Comparison of ENCODE assay signal across 19 cellular contexts in genomic region chr18:6764382-6764781, GRCh38. TPM values are rescaled to one million over a fixed set of nuclear protein-coding genes. Genes with fewer than 3 reads are reported as not detected.
"Had no signal": no experiment of that assay in that cellular context is flagged by ENCODE, and none has a peak within 500 bp of the region (broad histone marks: within the 10 kb centered on the region; RNA-seq: fewer than 3 reads in every experiment).

No MANE protein-coding gene starts in this region.

- ATAC-seq: activated CD8-positive, alpha-beta T cell treated with anti-CD3 and anti-CD28 coated beads, Interleukin-2, amount 10 ng/mL, durations not matched to agents 7 days and 5 days; gastrocnemius medialis; naive thymus-derived CD4-positive, alpha-beta T cell; stimulated activated naive B cell treated with anti-CD40 and anti-IgM and Interleukin-4, amounts not matched to agents 10 μg/mL and 1 μg/mL and 100 μg/mL, for 72 hours had no signal

- H3K4me1 Mint-ChIP-seq: memory B cell; naive thymus-derived CD4-positive, alpha-beta T cell; stimulated activated naive B cell treated with anti-CD40 and anti-IgM and Interleukin-4, amounts not matched to agents 10 μg/mL and 1 μg/mL and 100 μg/mL, for 72 hours had no signal

- H3K27ac ChIP-seq: brain microvascular endothelial cell, coronary artery, gastrocnemius medialis, parathyroid adenoma had no signal

- H3K4me1 ChIP-seq: gastrocnemius medialis, parathyroid adenoma had no signal

- H3K9me3 ChIP-seq: gastrocnemius medialis had no signal

- H3K4me3 ChIP-seq: coronary artery, gastrocnemius medialis, spleen had no signal

- DNase-seq: activated CD4-positive, alpha-beta T cell treated with anti-CD3 and anti-CD28 coated beads for 48 hours; activated CD4-positive, CD25-positive, alpha-beta regulatory T cell; activated CD8-positive, alpha-beta T cell treated with anti-CD3 and anti-CD28 coated beads, Interleukin-2, amount 10 ng/mL, durations not matched to agents 7 days and 5 days; activated naive CD4-positive, alpha-beta T cell treated with anti-CD3 and anti-CD28 coated beads for 36 hours; activated T-cell treated with anti-CD3 and anti-CD28 coated beads, Interleukin-2, amount 50 U/mL, for 24 hours; anterior cingulate cortex; brain microvascular endothelial cell; erythroblast; gastrocnemius medialis; head of caudate nucleus; naive thymus-derived CD4-positive, alpha-beta T cell; spleen; stimulated activated naive B cell treated with anti-CD40 and anti-IgM and Interleukin-4, amounts not matched to agents 10 μg/mL and 1 μg/mL and 100 μg/mL, for 72 hours; SW 1271; T-helper 2 cell had no signal

- H3K79me2 ChIP-seq: parathyroid adenoma had no signal

- H2AFZ ChIP-seq: parathyroid adenoma had no signal

- H3K36me3 ChIP-seq: brain microvascular endothelial cell, gastrocnemius medialis, spleen had no signal

- H3K36me3 Mint-ChIP-seq: memory B cell; naive thymus-derived CD4-positive, alpha-beta T cell; stimulated activated naive B cell treated with anti-CD40 and anti-IgM and Interleukin-4, amounts not matched to agents 10 μg/mL and 1 μg/mL and 100 μg/mL, for 72 hours had no signal

- H3K27ac Mint-ChIP-seq: activated CD8-positive, alpha-beta T cell treated with anti-CD3 and anti-CD28 coated beads, Interleukin-2, amount 10 ng/mL, durations not matched to agents 7 days and 5 days; activated naive CD4-positive, alpha-beta T cell treated with anti-CD3 and anti-CD28 coated beads for 36 hours; activated T-cell treated with anti-CD3 and anti-CD28 coated beads, Interleukin-2, amount 50 U/mL, for 24 hours; activated T-helper 2 cell treated with anti-CD3 and anti-CD28 coated beads, Interferon-gamma antibody, Interleukin-2, Interleukin-4, amounts not matched to agents 10 μg/mL and 5 μg/mL and 100 μg/mL, durations not matched to agents 14 hours and 24 hours and 36 hours; memory B cell; naive thymus-derived CD4-positive, alpha-beta T cell; stimulated activated naive B cell treated with anti-CD40 and anti-IgM and Interleukin-4, amounts not matched to agents 10 μg/mL and 1 μg/mL and 100 μg/mL, for 72 hours had no signal

- H3K27me3 Mint-ChIP-seq: activated T-cell treated with anti-CD3 and anti-CD28 coated beads, Interleukin-2, amount 50 U/mL, for 24 hours; memory B cell; naive thymus-derived CD4-positive, alpha-beta T cell; stimulated activated naive B cell treated with anti-CD40 and anti-IgM and Interleukin-4, amounts not matched to agents 10 μg/mL and 1 μg/mL and 100 μg/mL, for 72 hours had no signal

- H3K4me3 Mint-ChIP-seq: activated CD8-positive, alpha-beta T cell treated with anti-CD3 and anti-CD28 coated beads, Interleukin-2, amount 10 ng/mL, durations not matched to agents 7 days and 5 days; activated naive CD4-positive, alpha-beta T cell treated with anti-CD3 and anti-CD28 coated beads for 36 hours; activated T-cell treated with anti-CD3 and anti-CD28 coated beads, Interleukin-2, amount 50 U/mL, for 24 hours; memory B cell; naive thymus-derived CD4-positive, alpha-beta T cell; stimulated activated naive B cell treated with anti-CD40 and anti-IgM and Interleukin-4, amounts not matched to agents 10 μg/mL and 1 μg/mL and 100 μg/mL, for 72 hours had no signal

- H3K9ac ChIP-seq: parathyroid adenoma had no signal

- H3K27me3 ChIP-seq: brain microvascular endothelial cell, gastrocnemius medialis, spleen had no signal

RNA-seq across cellular contexts. Expression of gene ARHGAP28, which starts 34.9 kb away (rescaled TPM):
- total RNA-seq: activated CD8-positive, alpha-beta T cell treated with anti-CD3 and anti-CD28 coated beads, Interleukin-2, amount 10 ng/mL, durations not matched to agents 7 days and 5 days; activated naive CD4-positive, alpha-beta T cell treated with anti-CD3 and anti-CD28 coated beads for 36 hours; activated T-helper 2 cell treated with anti-CD3 and anti-CD28 coated beads, Interferon-gamma antibody, Interleukin-2, Interleukin-4, amounts not matched to agents 10 μg/mL and 5 μg/mL and 100 μg/mL, durations not matched to agents 14 hours and 24 hours and 36 hours; naive thymus-derived CD4-positive, alpha-beta T cell had no signal
- polyA plus RNA-seq: naive thymus-derived CD4-positive, alpha-beta T cell had no signal
